Comparison of ENCODE assay signal across 10 cellular contexts in genomic region chr5:78638423-78638822, GRCh38. TPM values are rescaled to one million over a fixed set of nuclear protein-coding genes. Genes with fewer than 3 reads are reported as not detected.
DNase-seq lines count a peak whose midpoint lies in the region; ATAC-seq lines count a peak whose summit lies in the region.
"Had no signal": no experiment of that assay in that cellular context is flagged by ENCODE, and none has a peak within 500 bp of the region (broad histone marks: within the 10 kb centered on the region; RNA-seq: fewer than 3 reads in every experiment).

No MANE protein-coding gene starts in this region.

- peaks cover 79% of the 10 kb centered on the region for H3K79me2 ChIP-seq in ACC112 (ENCODE audit: control insufficient read depth, insufficient read depth, low read length, unreplicated experiment)

- H3K4me1 ChIP-seq in ACC112 (ENCODE audit: control insufficient read depth, insufficient read depth, low read length, unreplicated experiment), result peaks cover 36% of the 10 kb centered on the region

- ATAC-seq in GM21360 (IDR thresholded peaks at IDR 0.05; ENCODE audit: unreplicated experiment) (no peak), HG02870 (IDR thresholded peaks at IDR 0.05; ENCODE audit: unreplicated experiment) (no peak), GM18520 (IDR thresholded peaks at IDR 0.05; ENCODE audit: unreplicated experiment) (no peak)

- H3K27me3 ChIP-seq in ACC112 (ENCODE audit: insufficient read depth, low read length) (no peaks in the 10 kb centered on the region), H7 (ENCODE audit: control insufficient read depth, insufficient read depth, low read length) (no peaks in the 10 kb centered on the region)

- peak overlapping the region; percentile 70 for H3K27ac ChIP-seq in ACC112 (ENCODE audit: low read depth, low read length)

- DNase-seq in NCI-H146 (lab: John Stamatoyannopoulos, UW) (peak; percentile 83), dermis microvascular lymphatic vessel endothelial cell (ENCODE audit: low read depth in 2 of 2) (peak; percentile 92 to 99), lung microvascular endothelial cell (ENCODE audit: low read depth in 2 of 2) (peak; percentile 94 to 99), H7 (no peak)
- DNase-seq: CD4-positive, CD25-positive, alpha-beta regulatory T cell; NCI-H1930 had no signal

- H3K36me3 ChIP-seq in ACC112 (ENCODE audit: insufficient read depth, low read length) (no peaks in the 10 kb centered on the region), H7 (replicated peaks; ENCODE audit: control insufficient read depth, insufficient read depth, low read length) (no peaks in the 10 kb centered on the region; the same call in 1 of the 2 replicates)

- H3K4me3 ChIP-seq in ACC112 (ENCODE audit: low read depth, low read length) (no peak overlapping the region), H7 (ENCODE audit: insufficient read depth, low read depth, low read length) (no peak overlapping the region)

- no peak overlapping the region for H2AFZ ChIP-seq in ACC112 (ENCODE audit: low read length, unreplicated experiment)

RNA-seq across cellular contexts. Expression of gene LHFPL2, which starts 10.1 kb away (rescaled TPM):
- total RNA-seq in dermis microvascular lymphatic vessel endothelial cell, result 21.1 and 39.6 TPM in 2 replicates
- total RNA-seq in lung microvascular endothelial cell, result 24.4 and 31.2 TPM in 2 replicates
- total RNA-seq in H7 (2014; rRNA removed; shearing (Covaris generic)), result 28.7 and 33.1 TPM in 2 replicates
